11 cellular contexts compared by ENCODE assay signal in the genomic region with DNA sequence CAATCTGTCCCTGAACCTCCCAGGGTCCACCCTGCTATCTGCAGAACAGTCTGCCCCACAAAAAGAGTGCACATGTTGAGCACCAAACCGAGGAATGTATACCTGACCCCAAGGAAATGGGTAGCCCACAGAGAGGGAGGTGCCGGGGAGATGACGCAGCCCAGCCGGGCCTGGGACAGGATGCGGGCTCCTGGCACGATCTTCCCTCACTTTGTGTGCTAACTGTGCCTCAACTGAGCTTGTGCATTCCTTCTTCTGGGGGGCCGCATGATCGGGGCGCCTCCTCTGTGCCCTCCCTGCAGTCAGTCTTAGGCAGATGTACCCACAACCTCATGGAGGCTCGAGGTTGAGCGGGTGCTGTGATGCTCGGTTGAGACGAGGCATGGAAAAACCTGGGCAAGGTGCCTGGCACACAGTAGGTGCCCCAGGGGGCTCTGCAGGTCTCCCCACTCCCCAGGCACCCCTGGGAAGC. TPM values are rescaled to one million over a fixed set of nuclear protein-coding genes. Genes with fewer than 3 reads are reported as not detected.
DNase-seq lines count a peak whose midpoint lies in the region; ATAC-seq, FAIRE-seq and TF ChIP-seq lines count a peak whose summit lies in the region.
"Had no signal": no experiment of that assay in that cellular context is flagged by ENCODE, and none has a peak within 500 bp of the region (broad histone marks: within the 10 kb centered on the region; RNA-seq: fewer than 3 reads in every experiment).

No MANE protein-coding gene starts in this region.

- DNase-seq in GM12892 (ENCODE audit: insufficient read length) (peak; percentile 20), RWPE1 (ENCODE audit: low spot score) (peak; percentile 58), psoas muscle (no peak), NCI-H1694 (lab: John Stamatoyannopoulos, UW) (no peak), KG1 (lab: John Stamatoyannopoulos, UW) (no peak)
- peak; percentile 31 to 45 (median 38) for DNase-seq in effector memory CD8-positive, alpha-beta T cell
- DNase-seq: activated CD4-positive, CD25-positive, alpha-beta regulatory T cell treated with anti-CD3 and anti-CD28 coated beads, Interleukin-2, amount 50 U/mL, for 72 hours; H9 had no signal

- H3K27me3 Mint-ChIP-seq in effector memory CD8-positive, alpha-beta T cell: peaks cover 39 to 42% of the 10 kb centered on the region in 2 donors

- peak; percentile 71 for ATAC-seq in effector memory CD8-positive, alpha-beta T cell (replicated peaks)
- ATAC-seq in psoas muscle (no peak), GM21737 (IDR thresholded peaks at IDR 0.05; ENCODE audit: unreplicated experiment) (no peak), HG02852 (IDR thresholded peaks at IDR 0.05; ENCODE audit: unreplicated experiment) (no peak)

- no peaks in the 10 kb centered on the region for H3K36me3 ChIP-seq in psoas muscle (ENCODE audit: insufficient read depth in 1 of 2, low read depth in 1 of 2)
- H3K36me3 ChIP-seq: neutrophil had no signal

- peak overlapping the region; percentile 92 for H3K4me3 ChIP-seq in psoas muscle

- FAIRE-seq in GM12892 (lab: Jason Lieb, UNC): no peak

- TF ChIP-seq CTCF in RWPE1 (conservative IDR thresholded peaks at IDR 0.05; ENCODE audit: low read depth) (no peak), psoas muscle (IDR thresholded peaks at IDR 0.05) (no peak)

- POLR2A ChIA-PET in RWPE1 (lab: Yijun Ruan, JAX; ENCODE audit: low non-redundant PET): no interaction called here

- peaks cover 0 to 12% (median 3%) of the 10 kb centered on the region in 3 donors for H3K27me3 ChIP-seq in psoas muscle (ENCODE audit: insufficient read depth in 3 of 3, low read length in 2 of 3)

- CTCF ChIA-PET in RWPE1 (lab: Yijun Ruan, JAX): no interaction called here

- no peaks in the 10 kb centered on the region for H3K9me3 ChIP-seq in psoas muscle
- H3K9me3 ChIP-seq: neutrophil had no signal

- TF ChIP-seq POLR2A in GM12892 (IDR thresholded peaks at IDR 0.05; ENCODE audit: low read depth, low read length): no peak

- 55 to 60% (median 55%) methylated on average over 12 to 13 of the region's 13 CpGs for WGBS in psoas muscle, 3 donors

- peaks cover 27% of the 10 kb centered on the region for H3K4me1 ChIP-seq in psoas muscle

- H3K4me1 Mint-ChIP-seq in effector memory CD8-positive, alpha-beta T cell (ENCODE audit: low read depth in 2 of 2): peaks cover 19 to 32% of the 10 kb centered on the region in 2 donors

- H3K27ac Mint-ChIP-seq in effector memory CD8-positive, alpha-beta T cell: no peak overlapping the region
- H3K27ac Mint-ChIP-seq: H9 had no signal

- peak overlapping the region; percentile 34 to 57 for H3K4me3 Mint-ChIP-seq in effector memory CD8-positive, alpha-beta T cell
- H3K4me3 Mint-ChIP-seq: H9 had no signal

- intact Hi-C loops in psoas muscle (cut with DNase I): loop anchor here in 1 of 2 donors (5.0 kb wide), 1 partner anchor 42 kb away; the partner anchor contains the start of genes EWSR1 and RHBDD3

- H3K36me3 Mint-ChIP-seq in effector memory CD8-positive, alpha-beta T cell (ENCODE audit: insufficient read depth): peaks cover 11% of the 10 kb centered on the region

- H3K9me3 Mint-ChIP-seq in effector memory CD8-positive, alpha-beta T cell: no peaks in the 10 kb centered on the region

- H3K27ac ChIP-seq in RWPE1: peak overlapping the region; percentile 94
- H3K27ac ChIP-seq in psoas muscle: peak overlapping the region; percentile 81
- H3K27ac ChIP-seq: neutrophil had no signal

RNA-seq across cellular contexts. Expression of gene GAS2L1, which starts 2.4 kb away (rescaled TPM):
- polyA plus RNA-seq in GM12892 (2012; ENCODE audit: missing spikeins): not detected
- total RNA-seq in psoas muscle: 1 to 10 TPM; 4.6 to 7.1 (median 5.7) TPM
- polyA plus RNA-seq in psoas muscle: 10 to 100 TPM in 1 of 3 donors, 1 to 10 TPM in 2; 5.0 to 19.8 (median 5.1) TPM

RNA-seq across cellular contexts. Expression of gene RASL10A, which starts 6.7 kb away (rescaled TPM):
- polyA plus RNA-seq in GM12892 (2012; ENCODE audit: missing spikeins): not detected
- total RNA-seq in psoas muscle: 1 to 10 TPM in 2 of 4 donors, under 1 TPM in 2; 0.61 to 1.2 (median 0.95) TPM
- 1 to 10 TPM in 1 of 3 donors, under 1 TPM in 2; 0.32 to 3.3 (median 0.80) TPM for polyA plus RNA-seq in psoas muscle

RNA-seq across cellular contexts. Expression of gene EWSR1, which starts 40.8 kb away (rescaled TPM):
- polyA plus RNA-seq in GM12892 (2012; ENCODE audit: missing spikeins): 159 TPM
- 100 to 1,000 TPM in 3 of 4 donors, 10 to 100 TPM in 1; 78.5 to 230 (median 156) TPM for total RNA-seq in psoas muscle
- polyA plus RNA-seq in psoas muscle: 100 to 1,000 TPM; 108 to 152 (median 127) TPM

RNA-seq across cellular contexts. Expression of gene RHBDD3, which starts 41.0 kb away (rescaled TPM):
- polyA plus RNA-seq in GM12892 (2012; ENCODE audit: missing spikeins): 8.0 TPM
- 10 to 100 TPM; 10.6 to 26.7 (median 16.2) TPM for total RNA-seq in psoas muscle
- polyA plus RNA-seq in psoas muscle: 10 to 100 TPM; 20.3 to 36.5 (median 32.4) TPM

Comparison
In these comparisons a context has a peak if more than half of its experiments do, and no peak if none do; other contexts are left out.
1. DNase-seq: peak in GM12892 (single experiment), RWPE1 (single experiment) and effector memory CD8-positive, alpha-beta T cell (3 of 3); none in psoas muscle (0 of 2), NCI-H1694 (single experiment) and KG1 (single experiment).